In the genomic region with DNA sequence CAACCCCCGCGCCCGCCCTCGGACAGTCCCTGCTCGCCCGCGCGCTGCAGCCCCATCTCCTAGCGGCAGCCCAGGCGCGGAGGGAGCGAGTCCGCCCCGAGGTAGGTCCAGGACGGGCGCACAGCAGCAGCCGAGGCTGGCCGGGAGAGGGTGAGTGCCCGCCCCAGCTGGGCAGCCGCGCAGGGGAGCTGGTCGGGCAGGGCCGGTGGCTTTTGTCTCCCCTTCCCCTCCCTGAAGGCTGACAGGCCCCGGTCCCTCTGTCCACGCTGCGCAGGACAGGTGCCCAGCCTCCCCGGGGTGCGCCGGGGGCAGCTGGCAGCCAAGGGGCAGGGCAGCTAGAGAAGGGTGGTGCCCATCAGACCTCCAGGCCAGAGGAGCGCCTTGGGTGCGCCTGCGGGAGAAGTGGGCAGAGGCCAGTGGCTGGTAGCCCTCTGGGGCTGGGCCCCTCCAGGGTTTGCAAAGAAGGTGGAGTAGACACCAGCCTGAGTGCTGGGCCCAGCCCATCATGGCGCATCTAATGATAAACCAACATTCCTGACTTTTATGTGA, we compare ENCODE assay signal across 9 cellular contexts. TPM values are rescaled to one million over a fixed set of nuclear protein-coding genes. Genes with fewer than 3 reads are reported as not detected.
DNase-seq lines count a peak whose midpoint lies in the region; ATAC-seq and TF ChIP-seq lines count a peak whose summit lies in the region.
"Had no signal": no experiment of that assay in that cellular context is flagged by ENCODE, and none has a peak within 500 bp of the region (broad histone marks: within the 10 kb centered on the region; RNA-seq: fewer than 3 reads in every experiment).

No MANE protein-coding gene starts in this region.

- H3K9me3 ChIP-seq in right lobe of liver (no peaks in the 10 kb centered on the region), testis (no peaks in the 10 kb centered on the region)

- H3K36me3 Mint-ChIP-seq in MCF 10A (ENCODE audit: insufficient read depth, unreplicated experiment), result peaks cover 49% of the 10 kb centered on the region
- H3K36me3 Mint-ChIP-seq in activated CD4-positive, alpha-beta memory T cell treated with anti-CD3 and anti-CD28 coated beads, Interleukin-2, amount 10 ng/mL, durations not matched to agents 7 days and 5 days (ENCODE audit: low read depth), result no peaks in the 10 kb centered on the region

- no peaks in the 10 kb centered on the region for H3K27me3 Mint-ChIP-seq in MCF 10A (ENCODE audit: insufficient read depth, unreplicated experiment)
- peaks cover 24% of the 10 kb centered on the region for H3K27me3 Mint-ChIP-seq in activated CD4-positive, alpha-beta memory T cell treated with anti-CD3 and anti-CD28 coated beads, Interleukin-2, amount 10 ng/mL, durations not matched to agents 7 days and 5 days

- H3K36me3 ChIP-seq in right lobe of liver (no peaks in the 10 kb centered on the region), testis (ENCODE audit: low read depth, missing control alignments) (no peaks in the 10 kb centered on the region)

- H3K27me3 ChIP-seq in right lobe of liver (no peaks in the 10 kb centered on the region), testis (no peaks in the 10 kb centered on the region)

- TF ChIP-seq POLR2A in right lobe of liver (IDR thresholded peaks at IDR 0.05) (no peak), testis (IDR thresholded peaks at IDR 0.05) (no peak)

- peak overlapping the region; percentile 87 for H3K4me3 Mint-ChIP-seq in MCF 10A (ENCODE audit: unreplicated experiment)
- H3K4me3 Mint-ChIP-seq in activated CD4-positive, alpha-beta memory T cell treated with anti-CD3 and anti-CD28 coated beads, Interleukin-2, amount 10 ng/mL, durations not matched to agents 7 days and 5 days, result no peak overlapping the region
- H3K4me3 Mint-ChIP-seq: neural crest cell had no signal

- ATAC-seq in right lobe of liver, result no peak

- CTCF ChIA-PET in MCF 10A (lab: Yijun Ruan, JAX), result interaction anchor here (0.7 to 5.2 kb wide), 11 partner anchors 18 to 89 kb away, joined by 3 to 59 read pairs (median 3); partner anchors contain the start of gene SMIM5
- CTCF ChIA-PET in activated CD4-positive, alpha-beta memory T cell treated with anti-CD3 and anti-CD28 coated beads, Interleukin-2, amount 10 ng/mL, durations not matched to agents 7 days and 5 days (lab: Charles Lee), result interaction anchor here (1.1 to 2.3 kb wide), 3 partner anchors 26 to 32 kb away, joined by 3 to 9 read pairs (median 6); no protein-coding TSS in a partner anchor

- intact Hi-C loops in MCF 10A (cut with micrococcal nuclease) (no loop called here), right lobe of liver (cut with DNase I) (no loop called here), testis (cut with DNase I; ENCODE audit: low total_unique reads) (no loop called here)

- BruUV-seq in MCF 10A (replicated peaks; lab: Mats Ljungman, UMichigan), result TSS peak; percentile 59

- no peaks in the 10 kb centered on the region for H3K9me3 Mint-ChIP-seq in MCF 10A (ENCODE audit: unreplicated experiment)
- H3K9me3 Mint-ChIP-seq in activated CD4-positive, alpha-beta memory T cell treated with anti-CD3 and anti-CD28 coated beads, Interleukin-2, amount 10 ng/mL, durations not matched to agents 7 days and 5 days, result no peaks in the 10 kb centered on the region
- H3K9me3 Mint-ChIP-seq: neural crest cell had no signal

- H3K4me1 ChIP-seq in right lobe of liver (no peaks in the 10 kb centered on the region), testis (peaks cover 2% of the 10 kb centered on the region)

- TF ChIP-seq CTCF in MCF 10A (IDR thresholded peaks at IDR 0.05; ENCODE audit: unreplicated experiment), result no peak
- no peak for TF ChIP-seq CTCF in right lobe of liver (IDR thresholded peaks at IDR 0.05)
- TF ChIP-seq CTCF in testis (IDR thresholded peaks at IDR 0.05), result no peak

- peak overlapping the region in 2 of 3 donors; percentile 23 to 40 for H3K4me3 ChIP-seq in right lobe of liver
- H3K4me3 ChIP-seq in testis, result peak overlapping the region; percentile 32 to 47

- WGBS in right lobe of liver (ENCODE audit: insufficient coverage, low coverage, low lambda C conversion rate, missing lambda C conversion rate), result 86% methylated on average over 1 of the region's 33 CpGs
- 22 to 28% methylated on average over 4 to 28 of the region's 33 CpGs for WGBS in testis, 2 donors

- no peak overlapping the region for H3K27ac ChIP-seq in right lobe of liver
- H3K27ac ChIP-seq in testis, result no peak overlapping the region

- peak; percentile 49 for DNase-seq in DMS53 (lab: John Stamatoyannopoulos, UW)
- no peak for DNase-seq in DMS53 treated with DMSO at 0.1 percent for 48 hours (lab: John Stamatoyannopoulos, UW; ENCODE audit: unreplicated experiment)
- DNase-seq in MCF 10A (ENCODE audit: unreplicated experiment), result no peak
- no peak for DNase-seq in right lobe of liver
- DNase-seq in testis, result no peak
- no peak for DNase-seq in activated CD4-positive, alpha-beta memory T cell treated with anti-CD3 and anti-CD28 coated beads, Interleukin-2, amount 10 ng/mL, durations not matched to agents 7 days and 5 days
- no peak for DNase-seq in NCI-H2171 (lab: John Stamatoyannopoulos, UW)
- no peak for DNase-seq in globus pallidus (ENCODE audit: low spot score)

- POLR2A ChIA-PET in MCF 10A (lab: Yijun Ruan, JAX), result interaction anchor here (1.1 to 28.4 kb wide), 12 partner anchors 11 to 156 kb away, joined by 3 to 748 read pairs (median 17); partner anchors contain the start of genes RECQL5, SAP30BP, SMIM5 and UNK
- POLR2A ChIA-PET in activated CD4-positive, alpha-beta memory T cell treated with anti-CD3 and anti-CD28 coated beads, Interleukin-2, amount 10 ng/mL, durations not matched to agents 7 days and 5 days (lab: Charles Lee), result interaction anchor here (1.0 kb wide), 1 partner anchor 8 kb away, joined by 3 read pairs; no protein-coding TSS in a partner anchor

- H3K27ac Mint-ChIP-seq in MCF 10A (ENCODE audit: low read depth, unreplicated experiment), result peak overlapping the region; percentile 78
- H3K27ac Mint-ChIP-seq in activated CD4-positive, alpha-beta memory T cell treated with anti-CD3 and anti-CD28 coated beads, Interleukin-2, amount 10 ng/mL, durations not matched to agents 7 days and 5 days, result no peak overlapping the region

- peaks cover 6% of the 10 kb centered on the region for H3K4me1 Mint-ChIP-seq in MCF 10A (ENCODE audit: insufficient read depth, unreplicated experiment)
- peaks cover 2% of the 10 kb centered on the region for H3K4me1 Mint-ChIP-seq in activated CD4-positive, alpha-beta memory T cell treated with anti-CD3 and anti-CD28 coated beads, Interleukin-2, amount 10 ng/mL, durations not matched to agents 7 days and 5 days
- H3K4me1 Mint-ChIP-seq: neural crest cell had no signal

RNA-seq across cellular contexts. Expression of gene ITGB4, which starts 0.3 kb away (rescaled TPM):
- total RNA-seq in MCF 10A (2022) (727 and 1,054 TPM in 2 replicates), right lobe of liver (1 to 10 TPM in 5 of 6 experiments, under 1 TPM in 1; 0.92 to 4.1 (median 2.0) TPM), testis (10 to 100 TPM in 1 of 2 donors, 1 to 10 TPM in 1; 7.6 to 11.6 TPM)
- 16.4 TPM for polyA plus RNA-seq in testis (ENCODE audit: insufficient read depth, low read depth, low replicate concordance)
- under 1 TPM; 0.43 to 0.68 TPM for total RNA-seq in activated CD4-positive, alpha-beta memory T cell treated with anti-CD3 and anti-CD28 coated beads, Interleukin-2, amount 10 ng/mL, durations not matched to agents 7 days and 5 days

RNA-seq across cellular contexts. Expression of gene GALK1, which starts 43.5 kb away (rescaled TPM):
- total RNA-seq in MCF 10A (2022) (8.7 and 9.8 TPM in 2 replicates), right lobe of liver (10 to 100 TPM; 38.6 to 87.4 (median 76.9) TPM), testis (10 to 100 TPM; 31.9 to 50.7 TPM)
- 32.1 TPM for polyA plus RNA-seq in testis (ENCODE audit: insufficient read depth, low read depth, low replicate concordance)
- total RNA-seq in activated CD4-positive, alpha-beta memory T cell treated with anti-CD3 and anti-CD28 coated beads, Interleukin-2, amount 10 ng/mL, durations not matched to agents 7 days and 5 days, result 10 to 100 TPM; 40.0 to 40.6 TPM

RNA-seq across cellular contexts. Expression of gene SAP30BP, which starts 54.4 kb away (rescaled TPM):
- 108 and 123 TPM in 2 replicates for total RNA-seq in MCF 10A (2022)
- total RNA-seq in right lobe of liver, result 10 to 100 TPM; 24.0 to 36.0 (median 27.0) TPM
- 10 to 100 TPM; 86.9 to 95.9 TPM for total RNA-seq in testis
- polyA plus RNA-seq in testis (ENCODE audit: insufficient read depth, low read depth, low replicate concordance), result 78.4 TPM
- total RNA-seq in activated CD4-positive, alpha-beta memory T cell treated with anti-CD3 and anti-CD28 coated beads, Interleukin-2, amount 10 ng/mL, durations not matched to agents 7 days and 5 days, result 10 to 100 TPM; 87.2 to 89.6 TPM

RNA-seq across cellular contexts. Expression of gene RECQL5, which starts 54.6 kb away (rescaled TPM):
- total RNA-seq in MCF 10A (2022) (36.3 and 47.9 TPM in 2 replicates), right lobe of liver (10 to 100 TPM; 13.5 to 24.8 (median 18.4) TPM), testis (10 to 100 TPM; 81.4 to 99.6 TPM)
- polyA plus RNA-seq in testis (ENCODE audit: insufficient read depth, low read depth, low replicate concordance), result 60.0 TPM
- 10 to 100 TPM; 38.3 TPM for total RNA-seq in activated CD4-positive, alpha-beta memory T cell treated with anti-CD3 and anti-CD28 coated beads, Interleukin-2, amount 10 ng/mL, durations not matched to agents 7 days and 5 days

Comparison
In these comparisons a context has a peak if more than half of its experiments do, and no peak if none do; other contexts are left out.
1. RNA of gene ITGB4, which starts 0.3 kb away (total RNA-seq): 727 to 1,054 TPM in MCF 10A; 7.6 to 11.6 TPM in testis, 0.92 to 4.1 TPM in right lobe of liver and 0.43 to 0.68 TPM in activated CD4-positive, alpha-beta memory T cell treated with anti-CD3 and anti-CD28 coated beads, Interleukin-2, amount 10 ng/mL, durations not matched to agents 7 days and 5 days; every median in the first group is over 10 times any median in the second.